28 cellular contexts compared by ENCODE assay signal in genomic region chr4:112377127-112377635, GRCh38.
A peak's percentile ranks its signal among the peaks of the same experiment; 100 is the strongest.
DNase-seq lines count a peak whose midpoint lies in the region; ATAC-seq and TF ChIP-seq lines count a peak whose summit lies in the region.
"Had no signal": no experiment of that assay in that cellular context is flagged by ENCODE, and none has a peak within 500 bp of the region (broad histone marks: within the 10 kb centered on the region; RNA-seq: fewer than 3 reads in every experiment).

No MANE protein-coding gene starts in this region.

- H3K9me2 ChIP-seq in SK-N-SH = no peaks in the 10 kb centered on the region

- POLR2A ChIA-PET in SK-N-SH (lab: Yijun Ruan, JAX) = no interaction called here

- H3K27me3 ChIP-seq in SK-N-SH (ENCODE audit: insufficient read depth) = no peaks in the 10 kb centered on the region
- H3K27me3 ChIP-seq: body of pancreas, Peyer's patch, SJCRH30 had no signal

- H3K4me1 ChIP-seq in SK-N-SH (ENCODE audit: control insufficient read depth in 1 of 2, insufficient read depth in 2 of 2, low read depth in 1 of 2, low read length in 1 of 2) = peaks cover 0 to 9% of the 10 kb centered on the region in 2 experiments; a peak in 2 of 4 replicates
- H3K4me1 ChIP-seq: body of pancreas, Peyer's patch had no signal

- H3K9me3 Mint-ChIP-seq in stimulated activated naive B cell treated with anti-CD40 and anti-IgM and Interleukin-4, amounts not matched to agents 10 μg/mL and 1 μg/mL and 100 μg/mL, for 72 hours = no peaks in the 10 kb centered on the region
- H3K9me3 Mint-ChIP-seq in Calu3 (ENCODE audit: low read depth, unreplicated experiment) = no peaks in the 10 kb centered on the region
- H3K9me3 Mint-ChIP-seq: activated T-cell treated with anti-CD3 and anti-CD28 coated beads, Interleukin-2, amount 50 U/mL, for 4 hours; H9; T-helper 1 cell treated with Interleukin-12 subunit alpha and Interleukin-12 subunit beta and Interleukin-4 antibody, amounts not matched to agents 30 μg/mL and 1 μg/mL, for 36 hours had no signal

- ATAC-seq in SK-N-SH treated with all-trans-retinoic acid at 6 μM for 48 hours = no peak
- peak; percentile 49 for ATAC-seq in GM21786 (IDR thresholded peaks at IDR 0.05; ENCODE audit: unreplicated experiment)
- ATAC-seq in HG03575 (IDR thresholded peaks at IDR 0.05; ENCODE audit: extremely low read depth, insufficient number of reproducible peaks, low FRiP score, unreplicated experiment) = peak; percentile 75
- peak; percentile 96 to 97 for ATAC-seq in stimulated activated naive B cell treated with anti-CD40 and anti-IgM and Interleukin-4, amounts not matched to agents 10 μg/mL and 1 μg/mL and 100 μg/mL, for 72 hours (replicated peaks)
- no peak for ATAC-seq in GM21825 (IDR thresholded peaks at IDR 0.05; ENCODE audit: unreplicated experiment)
- ATAC-seq: activated T-cell treated with anti-CD3 and anti-CD28 coated beads, Interleukin-2, amount 50 U/mL, for 4 hours; body of pancreas; left cardiac atrium; psoas muscle had no signal

- TF ChIP-seq EP300 in SK-N-SH (IDR thresholded peaks at IDR 0.05; ENCODE audit: borderline replicate concordance in 1 of 2, low read depth in 1 of 2, low read length in 1 of 2) = 0 out of 4 replicates have a peak, but pooled peaks of 1 of the 2 experiments have one; percentile 9

- H3K9ac ChIP-seq in SK-N-SH = no peak overlapping the region

- peak; percentile 60 for DNase-seq in SK-N-SH
- DNase-seq in stimulated activated naive B cell treated with anti-CD40 and anti-IgM and Interleukin-4, amounts not matched to agents 10 μg/mL and 1 μg/mL and 100 μg/mL, for 72 hours = peak; percentile 33
- no peak for DNase-seq in HUDEP-2 (lab: John Stamatoyannopoulos, UW; ENCODE audit: unreplicated experiment in 76 of 76)
- no peak for DNase-seq in Calu3
- DNase-seq: activated CD4-positive, alpha-beta T cell treated with anti-CD3 and anti-CD28 coated beads for 4 hours; activated naive CD4-positive, alpha-beta T cell; activated T-cell treated with anti-CD3 and anti-CD28 coated beads, Interleukin-2, amount 50 U/mL, for 4 hours; body of pancreas; H9; head of caudate nucleus; left cardiac atrium; mesenchymal stem cell; NCI-H1048; NCI-H187; NCI-H2171 treated with DMSO at 0.1 percent for 48 hours; NCI-H524 treated with DMSO at 0.1 percent for 48 hours; nucleus accumbens; Peyer's patch; psoas muscle; SJCRH30; trophoblast cell had no signal

- no peak overlapping the region for H3K4me2 ChIP-seq in SK-N-SH

- no peaks in the 10 kb centered on the region for H3F3A ChIP-seq in SK-N-SH (replicated peaks; ENCODE audit: insufficient read depth)

- TF ChIP-seq CTCF in SK-N-SH (IDR thresholded peaks at IDR 0.05) (no peak), Calu3 (IDR thresholded peaks at IDR 0.05; ENCODE audit: unreplicated experiment) (no peak)

- peaks cover 35 to 47% of the 10 kb centered on the region in 2 donors for H3K4me1 Mint-ChIP-seq in stimulated activated naive B cell treated with anti-CD40 and anti-IgM and Interleukin-4, amounts not matched to agents 10 μg/mL and 1 μg/mL and 100 μg/mL, for 72 hours
- no peaks in the 10 kb centered on the region for H3K4me1 Mint-ChIP-seq in Calu3 (ENCODE audit: low read depth, unreplicated experiment)

- TF ChIP-seq RAD21 in SK-N-SH (IDR thresholded peaks at IDR 0.05; ENCODE audit: low read length) = no peak

- H4K20me1 ChIP-seq in SK-N-SH (ENCODE audit: insufficient read depth) = no peaks in the 10 kb centered on the region

- H3K27ac ChIP-seq in SK-N-SH (ENCODE audit: low read depth in 2 of 2, low read length in 1 of 2) = peak overlapping the region in 1 of 2 experiments; percentile 34; a peak in 1 of 4 replicates
- H3K27ac ChIP-seq: 22Rv1, body of pancreas, HL-60, Peyer's patch, psoas muscle, SJCRH30 had no signal

- peaks cover 16 to 28% of the 10 kb centered on the region in 2 donors for H3K36me3 Mint-ChIP-seq in stimulated activated naive B cell treated with anti-CD40 and anti-IgM and Interleukin-4, amounts not matched to agents 10 μg/mL and 1 μg/mL and 100 μg/mL, for 72 hours
- H3K36me3 Mint-ChIP-seq in Calu3 (ENCODE audit: insufficient read depth, unreplicated experiment) = no peaks in the 10 kb centered on the region

- CTCF ChIA-PET in SK-N-SH (lab: Yijun Ruan, JAX) = interaction anchor here (0.8 to 1.8 kb wide), 4 partner anchors 16 to 228 kb away, joined by 3 to 6 read pairs (median 4); no protein-coding TSS in a partner anchor
- CTCF ChIA-PET in Calu3 (lab: Charles Lee) = no interaction called here

- H3K9me3 ChIP-seq in SK-N-SH = no peaks in the 10 kb centered on the region
- H3K9me3 ChIP-seq: body of pancreas, Peyer's patch, psoas muscle, SJCRH30 had no signal

- no TSS peak for BruUV-seq in Calu3 (replicated peaks; lab: Mats Ljungman, UMichigan)

- no peak overlapping the region for H3K4me3 ChIP-seq in SK-N-SH (ENCODE audit: low read depth in 2 of 2, low read length in 1 of 2)
- H3K4me3 ChIP-seq: body of pancreas, Peyer's patch, psoas muscle, SJCRH30 had no signal

- 69% methylated on average over 5 of the region's 6 CpGs for WGBS in SK-N-SH (ENCODE audit: low lambda C conversion rate)

- no peaks in the 10 kb centered on the region for H3K36me3 ChIP-seq in SK-N-SH (replicated peaks in 1 of 2; ENCODE audit: control insufficient read depth in 1 of 2, insufficient read depth in 2 of 2, low read length in 1 of 2)
- H3K36me3 ChIP-seq: SJCRH30 had no signal

- no peaks in the 10 kb centered on the region for H3K79me2 ChIP-seq in SK-N-SH (ENCODE audit: insufficient read depth)

- H3K27me3 Mint-ChIP-seq in stimulated activated naive B cell treated with anti-CD40 and anti-IgM and Interleukin-4, amounts not matched to agents 10 μg/mL and 1 μg/mL and 100 μg/mL, for 72 hours = no peaks in the 10 kb centered on the region
- no peaks in the 10 kb centered on the region for H3K27me3 Mint-ChIP-seq in Calu3 (ENCODE audit: unreplicated experiment)

- no peak overlapping the region for H2AFZ ChIP-seq in SK-N-SH (ENCODE audit: low read depth)

- peak overlapping the region; percentile 26 to 34 for H3K4me3 Mint-ChIP-seq in stimulated activated naive B cell treated with anti-CD40 and anti-IgM and Interleukin-4, amounts not matched to agents 10 μg/mL and 1 μg/mL and 100 μg/mL, for 72 hours
- H3K4me3 Mint-ChIP-seq in Calu3 (ENCODE audit: low read depth, unreplicated experiment) = no peak overlapping the region
- H3K4me3 Mint-ChIP-seq: activated T-cell treated with anti-CD3 and anti-CD28 coated beads, Interleukin-2, amount 50 U/mL, for 4 hours; H9; T-helper 1 cell treated with Interleukin-12 subunit alpha and Interleukin-12 subunit beta and Interleukin-4 antibody, amounts not matched to agents 30 μg/mL and 1 μg/mL, for 36 hours had no signal

- H3K27ac Mint-ChIP-seq in stimulated activated naive B cell treated with anti-CD40 and anti-IgM and Interleukin-4, amounts not matched to agents 10 μg/mL and 1 μg/mL and 100 μg/mL, for 72 hours = peak overlapping the region; percentile 81
- H3K27ac Mint-ChIP-seq in Calu3 (ENCODE audit: unreplicated experiment) = no peak overlapping the region
- H3K27ac Mint-ChIP-seq: H9; T-helper 1 cell treated with Interleukin-12 subunit alpha and Interleukin-12 subunit beta and Interleukin-4 antibody, amounts not matched to agents 30 μg/mL and 1 μg/mL, for 36 hours had no signal

- intact Hi-C loops in Calu3 (cut with micrococcal nuclease; ENCODE audit: unreplicated experiment) = no loop called here

TF ChIP-seq in SK-N-SH, 30 proteins besides CTCF, POLR2A, EP300 and RAD21 (continues in another document):
- TF ChIP-seq TEAD4 (IDR thresholded peaks at IDR 0.05; ENCODE audit: borderline replicate concordance, insufficient read depth) = no peak
- TF ChIP-seq PBX3 (IDR thresholded peaks at IDR 0.05) = no peak
- no peak for TF ChIP-seq NRF1 (IDR thresholded peaks at IDR 0.05; ENCODE audit: low read depth, low read length)
- TF ChIP-seq RFX5 (IDR thresholded peaks at IDR 0.05; ENCODE audit: low read length) = no peak
- TF ChIP-seq, protein P1, sequence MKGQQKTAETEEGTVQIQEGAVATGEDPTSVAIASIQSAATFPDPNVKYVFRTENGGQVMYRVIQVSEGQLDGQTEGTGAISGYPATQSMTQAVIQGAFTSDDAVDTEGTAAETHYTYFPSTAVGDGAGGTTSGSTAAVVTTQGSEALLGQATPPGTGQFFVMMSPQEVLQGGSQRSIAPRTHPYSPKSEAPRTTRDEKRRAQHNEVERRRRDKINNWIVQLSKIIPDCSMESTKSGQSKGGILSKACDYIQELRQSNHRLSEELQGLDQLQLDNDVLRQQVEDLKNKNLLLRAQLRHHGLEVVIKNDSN (IDR thresholded peaks at IDR 0.05; ENCODE audit: borderline replicate concordance, low read depth) = no peak

TF ChIP-seq in SK-N-SH treated with all-trans-retinoic acid at 6 μM for 48 hours, 23 proteins besides CTCF, POLR2A, EP300 and RAD21:
- no peak for TF ChIP-seq CREB5 (CRISPR knock-in tag; IDR thresholded peaks at IDR 0.05; ENCODE audit: low read depth)
- no peak for TF ChIP-seq PPARA (CRISPR knock-in tag; IDR thresholded peaks at IDR 0.05; ENCODE audit: borderline replicate concordance)
- TF ChIP-seq ISL1 (CRISPR knock-in tag; IDR thresholded peaks at IDR 0.05) = no peak
- no peak for TF ChIP-seq CSRNP3 (CRISPR knock-in tag; IDR thresholded peaks at IDR 0.05)
- TF ChIP-seq RARB (CRISPR knock-in tag; IDR thresholded peaks at IDR 0.05) = no peak
- TF ChIP-seq ZFP3 (CRISPR knock-in tag; IDR thresholded peaks at IDR 0.05) = no peak
- no peak for TF ChIP-seq ZNF565 (CRISPR knock-in tag; conservative IDR thresholded peaks at IDR 0.05; ENCODE audit: low read depth)
- TF ChIP-seq ZNF70 (CRISPR knock-in tag; IDR thresholded peaks at IDR 0.05) = no peak

Comparison
In these comparisons a context has a peak if more than half of its experiments do, and no peak if none do; other contexts are left out.
1. DNase-seq: peak in SK-N-SH (single experiment) and stimulated activated naive B cell treated with anti-CD40 and anti-IgM and Interleukin-4, amounts not matched to agents 10 μg/mL and 1 μg/mL and 100 μg/mL, for 72 hours (single experiment); none in HUDEP-2 (0 of 76) and Calu3 (single experiment).
2. ATAC-seq: peak in GM21786 (single experiment), HG03575 (single experiment) and stimulated activated naive B cell treated with anti-CD40 and anti-IgM and Interleukin-4, amounts not matched to agents 10 μg/mL and 1 μg/mL and 100 μg/mL, for 72 hours (2 of 2); none in SK-N-SH treated with all-trans-retinoic acid at 6 μM for 48 hours (single experiment) and GM21825 (single experiment).